In genomic region chr2:112726487-112727190, GRCh38 we compare ENCODE assay signal across 9 cellular contexts. TPM values are rescaled to one million over a fixed set of nuclear protein-coding genes. Genes with fewer than 3 reads are reported as not detected.
DNase-seq lines count a peak whose midpoint lies in the region; ATAC-seq lines count a peak whose summit lies in the region.
"Had no signal": no experiment of that assay in that cellular context is flagged by ENCODE, and none has a peak within 500 bp of the region (broad histone marks: within the 10 kb centered on the region; RNA-seq: fewer than 3 reads in every experiment).

No MANE protein-coding gene starts in this region.

- ATAC-seq in GM19328 (IDR thresholded peaks at IDR 0.05; ENCODE audit: unreplicated experiment) (peak; percentile 76), HG03432 (IDR thresholded peaks at IDR 0.05; ENCODE audit: unreplicated experiment) (peak; percentile 80)

- peak in 13 of 14 donors; percentile 34 to 85 (median 71) for DNase-seq in C1 segment of cervical spinal cord (lab: John Stamatoyannopoulos, UW)
- DNase-seq in NCI-H460 (ENCODE audit: extremely low read depth, low read depth), result peak; percentile 92
- peak; percentile 88 for DNase-seq in activated CD4-positive, CD25-positive, alpha-beta regulatory T cell treated with anti-CD3 and anti-CD28 coated beads, Interleukin-2, amount 50 U/mL, for 72 hours
- peak; percentile 84 for DNase-seq in cerebellar cortex (ENCODE audit: low spot score)
- DNase-seq in left kidney (ENCODE audit: low read depth, low spot score), result peak; percentile 94
- peak; percentile 88 for DNase-seq in stimulated activated CD4-positive, alpha-beta T cell treated with anti-CD3 and anti-CD28 coated beads, Interleukin-4, amount 100 ng/mL, for 1 hour

RNA-seq across cellular contexts. Expression of gene NT5DC4, which starts 5.8 kb away (rescaled TPM):
- not detected in 2 replicates for total RNA-seq in NCI-H460 (2014; rRNA removed; shearing (Covaris generic))
- 0.18 TPM in 1 of 2 replicates, not detected in the other for polyA plus RNA-seq in NCI-H460 (2014; cell fraction: nucleus; rRNA removed)
- total RNA-seq: activated CD8-positive, alpha-beta memory T cell treated with anti-CD3 and anti-CD28 coated beads for 36 hours had no signal

RNA-seq across cellular contexts. Expression of gene CKAP2L, which starts 37.8 kb away (rescaled TPM):
- total RNA-seq in NCI-H460 (2014; rRNA removed; shearing (Covaris generic)), result 21.0 and 22.6 TPM in 2 replicates
- polyA plus RNA-seq in NCI-H460 (2014; cell fraction: nucleus; rRNA removed), result 5.6 and 10.8 TPM in 2 replicates

RNA-seq across cellular contexts. Expression of gene IL1A, which starts 57.7 kb away (rescaled TPM):
- 22.0 and 22.1 TPM in 2 replicates for total RNA-seq in NCI-H460 (2014; rRNA removed; shearing (Covaris generic))
- polyA plus RNA-seq in NCI-H460 (2014; cell fraction: nucleus; rRNA removed), result 11.2 and 13.1 TPM in 2 replicates

Comparison
In these comparisons a context has a peak if more than half of its experiments do, and no peak if none do; other contexts are left out.
1. Peak in every context shown above with its lines: DNase-seq and ATAC-seq.